In genomic region chr10:133326745-133327650, GRCh38 we compare ENCODE assay signal across 19 cellular contexts. TPM values are rescaled to one million over a fixed set of nuclear protein-coding genes. Genes with fewer than 3 reads are reported as not detected.
DNase-seq lines count a peak whose midpoint lies in the region; ATAC-seq lines count a peak whose summit lies in the region.
"Had no signal": no experiment of that assay in that cellular context is flagged by ENCODE, and none has a peak within 500 bp of the region (broad histone marks: within the 10 kb centered on the region; RNA-seq: fewer than 3 reads in every experiment).

No MANE protein-coding gene starts in this region.

- H3K36me3 Mint-ChIP-seq in activated naive CD8-positive, alpha-beta T cell: no peaks in the 10 kb centered on the region
- no peaks in the 10 kb centered on the region for H3K36me3 Mint-ChIP-seq in activated naive CD8-positive, alpha-beta T cell treated with anti-CD3 and anti-CD28 coated beads for 36 hours
- H3K36me3 Mint-ChIP-seq: CD4-positive, CD25-positive, alpha-beta regulatory T cell had no signal

- peaks cover 13% of the 10 kb centered on the region for H3K4me1 Mint-ChIP-seq in activated naive CD8-positive, alpha-beta T cell (ENCODE audit: low read depth)
- peaks cover 10% of the 10 kb centered on the region for H3K4me1 Mint-ChIP-seq in activated naive CD8-positive, alpha-beta T cell treated with anti-CD3 and anti-CD28 coated beads for 36 hours

- in situ Hi-C loops in KBM-7 (cut with MboI; ENCODE audit: low pct_unique_long_range_greater_than_20kb, low sequenced_read_pairs): no loop called here

- no peaks in the 10 kb centered on the region for H3K9me3 Mint-ChIP-seq in activated naive CD8-positive, alpha-beta T cell (ENCODE audit: low read depth)
- no peaks in the 10 kb centered on the region for H3K9me3 Mint-ChIP-seq in activated naive CD8-positive, alpha-beta T cell treated with anti-CD3 and anti-CD28 coated beads for 36 hours
- H3K9me3 Mint-ChIP-seq: activated CD4-positive, alpha-beta T cell treated with anti-CD3 and anti-CD28 coated beads, Interleukin-2, amount 10 ng/mL, durations not matched to agents 24 days and 14 days; CD4-positive, CD25-positive, alpha-beta regulatory T cell; stimulated activated naive CD8-positive, alpha-beta T cell treated with anti-CD3 and anti-CD28 coated beads, Interleukin-15, amount 100 ng/mL, for 72 hours had no signal

- peaks cover 11% of the 10 kb centered on the region for H3K27me3 Mint-ChIP-seq in activated naive CD8-positive, alpha-beta T cell
- H3K27me3 Mint-ChIP-seq in activated naive CD8-positive, alpha-beta T cell treated with anti-CD3 and anti-CD28 coated beads for 36 hours: peaks cover 48% of the 10 kb centered on the region

- ATAC-seq in sciatic nerve: no peak
- ATAC-seq: stimulated activated naive CD8-positive, alpha-beta T cell treated with anti-CD3 and anti-CD28 coated beads, Interleukin-15, amount 100 ng/mL, for 72 hours; upper lobe of right lung had no signal

- no peak overlapping the region for H3K27ac Mint-ChIP-seq in activated naive CD8-positive, alpha-beta T cell
- H3K27ac Mint-ChIP-seq in activated naive CD8-positive, alpha-beta T cell treated with anti-CD3 and anti-CD28 coated beads for 36 hours: no peak overlapping the region
- H3K27ac Mint-ChIP-seq: activated CD4-positive, alpha-beta T cell treated with anti-CD3 and anti-CD28 coated beads, Interleukin-2, amount 10 ng/mL, durations not matched to agents 24 days and 14 days had no signal

- intact Hi-C loops in sciatic nerve (cut with DNase I): loop anchor here (10.0 kb wide), 1 partner anchor 198 kb away; the partner anchor contains the start of gene CYP2E1

- no peak for DNase-seq in activated naive CD8-positive, alpha-beta T cell treated with anti-CD3 and anti-CD28 coated beads for 36 hours
- DNase-seq in SHP77 (lab: John Stamatoyannopoulos, UW) (peak; percentile 60 to 75), glomerular visceral epithelial cell (ENCODE audit: extremely low spot score) (peak; percentile 34), sciatic nerve (ENCODE audit: low spot score) (peak; percentile 49), KBM-7 (no peak), superior temporal gyrus (ENCODE audit: extremely low spot score) (no peak), DMS79 treated with DMSO at 0.1 percent for 48 hours (lab: John Stamatoyannopoulos, UW) (no peak)
- DNase-seq: activated CD4-positive, alpha-beta T cell treated with anti-CD3 and anti-CD28 coated beads, Interleukin-2, amount 10 ng/mL, durations not matched to agents 24 days and 14 days; activated naive CD4-positive, alpha-beta T cell; CD4-positive, CD25-positive, alpha-beta regulatory T cell; DND-41; head of caudate nucleus; islet precursor cell; NCI-H2107; NCI-H748 treated with DMSO at 0.1 percent for 48 hours; stimulated activated naive CD8-positive, alpha-beta T cell treated with anti-CD3 and anti-CD28 coated beads, Interleukin-15, amount 100 ng/mL, for 72 hours; upper lobe of right lung had no signal

- H3K4me3 Mint-ChIP-seq in activated naive CD8-positive, alpha-beta T cell: peak overlapping the region; percentile 34
- H3K4me3 Mint-ChIP-seq in activated naive CD8-positive, alpha-beta T cell treated with anti-CD3 and anti-CD28 coated beads for 36 hours: no peak overlapping the region

RNA-seq across cellular contexts. Expression of gene CALY, which starts 9.7 kb away (rescaled TPM):
- not detected for total RNA-seq in activated naive CD8-positive, alpha-beta T cell treated with anti-CD3 and anti-CD28 coated beads for 36 hours
- 0.98 TPM for total RNA-seq in sciatic nerve
- total RNA-seq: A673; activated CD4-positive, alpha-beta T cell treated with anti-CD3 and anti-CD28 coated beads, Interleukin-2, amount 10 ng/mL, durations not matched to agents 24 days and 14 days; upper lobe of right lung had no signal

RNA-seq across cellular contexts. Expression of gene ZNF511, which starts 18.3 kb away (rescaled TPM):
- total RNA-seq in activated naive CD8-positive, alpha-beta T cell treated with anti-CD3 and anti-CD28 coated beads for 36 hours: 10 to 100 TPM; 73.4 to 77.3 TPM
- 27.8 TPM for total RNA-seq in sciatic nerve

RNA-seq across cellular contexts. Expression of gene TUBGCP2, which starts 18.3 kb away (rescaled TPM):
- total RNA-seq in activated naive CD8-positive, alpha-beta T cell treated with anti-CD3 and anti-CD28 coated beads for 36 hours: 10 to 100 TPM; 53.3 to 57.8 TPM
- 55.9 TPM for total RNA-seq in sciatic nerve

RNA-seq across cellular contexts. Expression of gene PRAP1, which starts 20.2 kb away (rescaled TPM):
- not detected for total RNA-seq in activated naive CD8-positive, alpha-beta T cell treated with anti-CD3 and anti-CD28 coated beads for 36 hours
- 9.9 TPM for total RNA-seq in sciatic nerve
- total RNA-seq: A673; activated CD4-positive, alpha-beta T cell treated with anti-CD3 and anti-CD28 coated beads, Interleukin-2, amount 10 ng/mL, durations not matched to agents 24 days and 14 days; CD4-positive, CD25-positive, alpha-beta regulatory T cell; upper lobe of right lung had no signal

RNA-seq across cellular contexts. Expression of gene FUOM, which starts 30.8 kb away (rescaled TPM):
- total RNA-seq in activated naive CD8-positive, alpha-beta T cell treated with anti-CD3 and anti-CD28 coated beads for 36 hours: 10 to 100 TPM; 27.8 to 29.4 TPM
- total RNA-seq in sciatic nerve: 35.2 TPM

Comparison
In these comparisons a context has a peak if more than half of its experiments do, and no peak if none do; other contexts are left out.
1. DNase-seq: peak in SHP77 (2 of 2), glomerular visceral epithelial cell (single experiment) and sciatic nerve (single experiment); none in activated naive CD8-positive, alpha-beta T cell treated with anti-CD3 and anti-CD28 coated beads for 36 hours (single experiment), KBM-7 (single experiment), superior temporal gyrus (single experiment) and DMS79 treated with DMSO at 0.1 percent for 48 hours (single experiment).